Comparison of ENCODE assay signal across 6 cellular contexts in the genomic region with DNA sequence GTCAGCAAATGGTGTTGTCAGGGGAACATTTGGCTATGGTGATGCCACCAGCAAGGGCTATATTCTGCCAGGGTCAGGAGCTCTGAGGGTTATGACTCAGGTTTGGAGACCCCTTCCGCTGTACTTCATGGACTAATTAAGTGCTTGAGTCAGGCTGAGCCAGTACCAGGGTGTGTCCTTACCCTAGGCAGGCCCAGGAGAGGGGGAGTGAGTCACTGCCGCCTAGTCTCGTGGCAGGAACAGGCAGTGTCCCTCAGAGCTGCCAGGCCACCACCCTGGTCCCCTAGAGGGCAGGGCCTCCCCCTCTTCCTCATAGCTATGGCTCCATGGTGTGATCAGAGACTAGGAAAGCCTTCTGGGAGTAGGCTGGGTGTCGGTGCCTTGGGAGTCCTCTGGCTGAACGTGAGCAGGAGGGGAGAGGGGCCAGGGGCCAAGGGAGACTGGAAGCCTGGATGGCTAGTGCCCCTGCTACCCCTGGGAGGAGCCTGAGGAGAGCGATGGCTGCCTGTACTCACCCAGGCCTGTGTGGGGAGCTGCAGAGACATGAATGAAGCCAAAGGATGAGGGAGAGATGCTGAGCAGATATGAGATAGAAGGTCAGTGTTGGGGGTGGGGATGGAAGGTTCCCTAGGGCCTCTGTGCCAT. TPM values are rescaled to one million over a fixed set of nuclear protein-coding genes. Genes with fewer than 3 reads are reported as not detected.
DNase-seq lines count a peak whose midpoint lies in the region; ATAC-seq, FAIRE-seq and TF ChIP-seq lines count a peak whose summit lies in the region.

No MANE protein-coding gene starts in this region.

- no peak for DNase-seq in activated T-cell treated with anti-CD3 and anti-CD28 coated beads, Interleukin-2, amount 50 U/mL, for 4 hours
- no peak for DNase-seq in activated T-cell treated with anti-CD3 and anti-CD28 coated beads, Interleukin-2, amount 50 U/mL, for 1 hour
- DNase-seq in activated CD4-positive, alpha-beta memory T cell treated with anti-CD3 and anti-CD28 coated beads, Interleukin-2, amount 10 ng/mL, durations not matched to agents 7 days and 5 days = no peak
- DNase-seq in medulla oblongata (ENCODE audit: extremely low spot score) (peak; percentile 63), GM19239 (ENCODE audit: insufficient read length, low spot score) (no peak), progenitor cell of endocrine pancreas (ENCODE audit: low spot score, unreplicated experiment) (no peak)

- peaks cover 99% of the 10 kb centered on the region for H3K4me1 Mint-ChIP-seq in activated T-cell treated with anti-CD3 and anti-CD28 coated beads, Interleukin-2, amount 50 U/mL, for 4 hours (ENCODE audit: low read depth)
- H3K4me1 Mint-ChIP-seq in activated CD4-positive, alpha-beta memory T cell treated with anti-CD3 and anti-CD28 coated beads, Interleukin-2, amount 10 ng/mL, durations not matched to agents 7 days and 5 days = peaks cover 97% of the 10 kb centered on the region
- H3K4me1 Mint-ChIP-seq in progenitor cell of endocrine pancreas (ENCODE audit: low read depth) = peaks cover 1% of the 10 kb centered on the region

- H3K36me3 Mint-ChIP-seq in activated T-cell treated with anti-CD3 and anti-CD28 coated beads, Interleukin-2, amount 50 U/mL, for 4 hours (ENCODE audit: insufficient read depth) = peaks cover 21% of the 10 kb centered on the region
- peaks cover 68% of the 10 kb centered on the region for H3K36me3 Mint-ChIP-seq in activated CD4-positive, alpha-beta memory T cell treated with anti-CD3 and anti-CD28 coated beads, Interleukin-2, amount 10 ng/mL, durations not matched to agents 7 days and 5 days (ENCODE audit: low read depth)
- no peaks in the 10 kb centered on the region for H3K36me3 Mint-ChIP-seq in progenitor cell of endocrine pancreas (ENCODE audit: insufficient read depth)

- no peaks in the 10 kb centered on the region for H3K9me3 Mint-ChIP-seq in activated T-cell treated with anti-CD3 and anti-CD28 coated beads, Interleukin-2, amount 50 U/mL, for 4 hours
- no peaks in the 10 kb centered on the region for H3K9me3 Mint-ChIP-seq in activated CD4-positive, alpha-beta memory T cell treated with anti-CD3 and anti-CD28 coated beads, Interleukin-2, amount 10 ng/mL, durations not matched to agents 7 days and 5 days
- H3K9me3 Mint-ChIP-seq in progenitor cell of endocrine pancreas (ENCODE audit: low read depth) = no peaks in the 10 kb centered on the region

- H3K27me3 Mint-ChIP-seq in activated T-cell treated with anti-CD3 and anti-CD28 coated beads, Interleukin-2, amount 50 U/mL, for 4 hours (ENCODE audit: low read depth) = no peaks in the 10 kb centered on the region
- no peaks in the 10 kb centered on the region for H3K27me3 Mint-ChIP-seq in activated CD4-positive, alpha-beta memory T cell treated with anti-CD3 and anti-CD28 coated beads, Interleukin-2, amount 10 ng/mL, durations not matched to agents 7 days and 5 days
- no peaks in the 10 kb centered on the region for H3K27me3 Mint-ChIP-seq in progenitor cell of endocrine pancreas

- no peak for FAIRE-seq in GM19239 (lab: Jason Lieb, UNC)

- H3K4me3 Mint-ChIP-seq in activated T-cell treated with anti-CD3 and anti-CD28 coated beads, Interleukin-2, amount 50 U/mL, for 4 hours = no peak overlapping the region
- H3K4me3 Mint-ChIP-seq in activated CD4-positive, alpha-beta memory T cell treated with anti-CD3 and anti-CD28 coated beads, Interleukin-2, amount 10 ng/mL, durations not matched to agents 7 days and 5 days = no peak overlapping the region
- H3K4me3 Mint-ChIP-seq in progenitor cell of endocrine pancreas (ENCODE audit: low read depth) = no peak overlapping the region

- CTCF ChIA-PET in activated CD4-positive, alpha-beta memory T cell treated with anti-CD3 and anti-CD28 coated beads, Interleukin-2, amount 10 ng/mL, durations not matched to agents 7 days and 5 days (lab: Charles Lee) = interaction anchor here (0.8 to 2.1 kb wide), 5 partner anchors 9 to 30 kb away, joined by 3 to 8 read pairs (median 3); no protein-coding TSS in a partner anchor

- no peak for TF ChIP-seq CTCF in progenitor cell of endocrine pancreas (IDR thresholded peaks at IDR 0.05; ENCODE audit: unreplicated experiment)

- POLR2A ChIA-PET in activated CD4-positive, alpha-beta memory T cell treated with anti-CD3 and anti-CD28 coated beads, Interleukin-2, amount 10 ng/mL, durations not matched to agents 7 days and 5 days (lab: Charles Lee) = interaction anchor here (1.1 to 34.1 kb wide), 3 partner anchors 8 to 50 kb away, joined by 4 to 4963 read pairs (median 70); a partner anchor contains a TSS

- peak overlapping the region; percentile 40 for H3K27ac Mint-ChIP-seq in activated CD4-positive, alpha-beta memory T cell treated with anti-CD3 and anti-CD28 coated beads, Interleukin-2, amount 10 ng/mL, durations not matched to agents 7 days and 5 days
- H3K27ac Mint-ChIP-seq in progenitor cell of endocrine pancreas = no peak overlapping the region

- peak; percentile 24 to 31 for ATAC-seq in activated T-cell treated with anti-CD3 and anti-CD28 coated beads, Interleukin-2, amount 50 U/mL, for 4 hours

RNA-seq across cellular contexts. Expression of a gene that starts 10.6 kb away (rescaled TPM):
- total RNA-seq in activated T-cell treated with anti-CD3 and anti-CD28 coated beads, Interleukin-2, amount 50 U/mL, for 4 hours = 100 to 1,000 TPM; 174 to 225 (median 210) TPM
- total RNA-seq in activated CD4-positive, alpha-beta memory T cell treated with anti-CD3 and anti-CD28 coated beads, Interleukin-2, amount 10 ng/mL, durations not matched to agents 7 days and 5 days = 100 to 1,000 TPM; 146 to 157 TPM
- 40.8 and 42.6 TPM in 2 replicates for total RNA-seq in progenitor cell of endocrine pancreas

RNA-seq across cellular contexts. Expression of a gene that starts 16.0 kb away (rescaled TPM):
- 100 to 1,000 TPM; 223 to 268 (median 229) TPM for total RNA-seq in activated T-cell treated with anti-CD3 and anti-CD28 coated beads, Interleukin-2, amount 50 U/mL, for 4 hours
- total RNA-seq in activated CD4-positive, alpha-beta memory T cell treated with anti-CD3 and anti-CD28 coated beads, Interleukin-2, amount 10 ng/mL, durations not matched to agents 7 days and 5 days = 100 to 1,000 TPM; 328 to 335 TPM
- total RNA-seq in progenitor cell of endocrine pancreas = 4.9 and 5.2 TPM in 2 replicates

RNA-seq across cellular contexts. Expression of a gene that starts 47.2 kb away (rescaled TPM):
- total RNA-seq in activated T-cell treated with anti-CD3 and anti-CD28 coated beads, Interleukin-2, amount 50 U/mL, for 4 hours = 1 to 10 TPM; 1.2 to 1.7 (median 1.5) TPM
- total RNA-seq in activated CD4-positive, alpha-beta memory T cell treated with anti-CD3 and anti-CD28 coated beads, Interleukin-2, amount 10 ng/mL, durations not matched to agents 7 days and 5 days = 1 to 10 TPM; 1.6 to 1.7 TPM
- total RNA-seq in progenitor cell of endocrine pancreas = 10.0 and 10.6 TPM in 2 replicates

RNA-seq across cellular contexts. Expression of a gene that starts 58.2 kb away (rescaled TPM):
- total RNA-seq in activated T-cell treated with anti-CD3 and anti-CD28 coated beads, Interleukin-2, amount 50 U/mL, for 4 hours = 10 to 100 TPM; 26.8 to 31.1 (median 27.4) TPM
- 10 to 100 TPM; 49.6 to 50.1 TPM for total RNA-seq in activated CD4-positive, alpha-beta memory T cell treated with anti-CD3 and anti-CD28 coated beads, Interleukin-2, amount 10 ng/mL, durations not matched to agents 7 days and 5 days
- 23.0 and 23.7 TPM in 2 replicates for total RNA-seq in progenitor cell of endocrine pancreas

RNA-seq across cellular contexts. Expression of a gene that starts 60.0 kb away (rescaled TPM):
- total RNA-seq in activated T-cell treated with anti-CD3 and anti-CD28 coated beads, Interleukin-2, amount 50 U/mL, for 4 hours = 10 to 100 TPM in 1 of 3 donors, 1 to 10 TPM in 2; 6.7 to 11.2 (median 9.0) TPM
- total RNA-seq in activated CD4-positive, alpha-beta memory T cell treated with anti-CD3 and anti-CD28 coated beads, Interleukin-2, amount 10 ng/mL, durations not matched to agents 7 days and 5 days = 10 to 100 TPM; 14.6 to 17.5 TPM
- 12.0 and 12.5 TPM in 2 replicates for total RNA-seq in progenitor cell of endocrine pancreas

Comparison
In these comparisons a context has a peak if more than half of its experiments do, and no peak if none do; other contexts are left out.
1. RNA of a gene that starts 16.0 kb away (total RNA-seq): 328 to 335 TPM in activated CD4-positive, alpha-beta memory T cell treated with anti-CD3 and anti-CD28 coated beads, Interleukin-2, amount 10 ng/mL, durations not matched to agents 7 days and 5 days and 223 to 268 TPM in activated T-cell treated with anti-CD3 and anti-CD28 coated beads, Interleukin-2, amount 50 U/mL, for 4 hours; 4.9 to 5.2 TPM in progenitor cell of endocrine pancreas; every median in the first group is over 10 times any median in the second.